8 cellular contexts compared by ENCODE assay signal in the genomic region with DNA sequence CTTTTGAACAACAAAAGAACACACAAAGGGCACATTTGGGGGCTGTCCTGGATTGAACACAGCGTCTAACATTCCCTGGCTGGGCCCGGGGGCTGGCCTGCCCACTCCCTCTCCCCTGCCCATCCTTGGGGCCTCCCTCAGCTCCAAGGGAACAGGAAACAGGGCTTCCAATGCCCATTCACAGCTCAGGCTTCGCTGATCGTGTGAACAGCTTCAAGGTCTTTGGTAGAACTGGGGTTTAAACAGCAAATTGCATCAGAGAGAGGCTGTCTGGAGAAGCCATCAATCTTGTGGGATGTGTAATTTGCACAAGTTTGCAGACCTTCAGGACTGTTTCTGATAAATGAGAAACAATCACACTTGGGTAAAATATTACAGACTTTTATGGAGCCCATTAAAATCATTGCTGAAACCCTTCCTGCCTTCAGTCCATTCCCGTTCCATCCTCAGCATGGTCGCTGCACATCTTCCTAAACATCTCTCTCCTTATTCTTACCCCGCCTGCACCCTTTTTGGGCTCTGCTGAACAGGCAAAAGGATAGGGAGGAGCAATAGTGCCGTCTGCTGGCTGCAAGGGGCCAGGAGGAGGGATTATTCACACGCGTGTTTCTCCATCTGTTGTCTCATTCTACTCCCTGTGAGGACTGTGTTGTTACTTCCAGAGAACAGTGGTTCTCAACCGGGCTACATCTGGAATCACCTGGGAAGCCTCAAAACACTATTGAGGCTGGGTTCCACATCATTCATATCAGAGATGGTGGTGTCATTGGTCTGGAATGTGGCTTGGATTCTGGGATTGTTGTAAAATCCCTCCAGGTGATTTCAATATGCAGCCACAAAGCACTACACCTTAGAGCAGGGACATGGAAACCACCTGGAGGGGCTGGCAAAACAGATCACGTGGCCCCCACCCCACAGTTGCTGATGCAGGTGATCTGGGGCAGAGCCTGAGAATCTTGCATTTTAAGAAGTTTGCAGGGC.
DNase-seq lines count a peak whose midpoint lies in the region; ATAC-seq and TF ChIP-seq lines count a peak whose summit lies in the region.

No MANE protein-coding gene starts in this region.

- intact Hi-C loops in A673 (cut with micrococcal nuclease; ENCODE audit: unreplicated experiment): loop anchor here (2.0 kb wide), 1 partner anchor 116 kb away; the partner anchor contains the start of gene CLSTN2
- intact Hi-C loops in Panc1 (cut with micrococcal nuclease; ENCODE audit: unreplicated experiment): no loop called here

- in situ Hi-C loops in Panc1 (cut with HindIII; ENCODE audit: low pct_unique_long_range_greater_than_20kb, low sequenced_read_pairs): no loop called here

- H3K9me3 ChIP-seq in A673 (ENCODE audit: low read depth, low read length, poor library complexity, severe bottlenecking): no peaks in the 10 kb centered on the region
- no peaks in the 10 kb centered on the region for H3K9me3 ChIP-seq in Panc1 (ENCODE audit: control insufficient read depth, insufficient read depth, low read depth, low read length)

- no peak overlapping the region for H3K27ac ChIP-seq in A673 (ENCODE audit: low read depth, low read length, poor library complexity, severe bottlenecking)
- no peak overlapping the region for H3K27ac ChIP-seq in Panc1 (ENCODE audit: low read length)

- ATAC-seq in Panc1 (no peak), GM18520 (IDR thresholded peaks at IDR 0.05; ENCODE audit: unreplicated experiment) (no peak), GM18873 (IDR thresholded peaks at IDR 0.05; ENCODE audit: low FRiP score, unreplicated experiment) (no peak), HG03095 (IDR thresholded peaks at IDR 0.05; ENCODE audit: unreplicated experiment) (no peak)

- POLR2A ChIA-PET in A673 (lab: Charles Lee; ENCODE audit: low non-redundant PET): no interaction called here
- POLR2A ChIA-PET in Panc1 (lab: Charles Lee): no interaction called here

- H3K36me3 ChIP-seq in A673 (ENCODE audit: insufficient read depth, low read length, poor library complexity, severe bottlenecking) (no peaks in the 10 kb centered on the region), Panc1 (ENCODE audit: control insufficient read depth, insufficient read depth, low read length) (no peaks in the 10 kb centered on the region)

- H3K4me3 ChIP-seq in A673 (ENCODE audit: low read depth, low read length, poor library complexity, severe bottlenecking) (no peak overlapping the region), Panc1 (ENCODE audit: low read depth in 2 of 2, low read length in 2 of 2) (no peak overlapping the region)

- no peaks in the 10 kb centered on the region for H3K27me3 ChIP-seq in A673 (replicated peaks; ENCODE audit: insufficient read depth, low read depth, low read length, poor library complexity)
- no peaks in the 10 kb centered on the region; the same call in 1 of the 2 replicates for H3K27me3 ChIP-seq in Panc1 (ENCODE audit: control insufficient read depth, insufficient read depth, low read length)

- DNase-seq in A673 (ENCODE audit: low spot score): peak; percentile 48
- DNase-seq in H4 (ENCODE audit: low spot score): peak; percentile 19
- no peak for DNase-seq in Panc1 (ENCODE audit: low read depth, low spot score)
- DNase-seq in hippocampal formation (lab: John Stamatoyannopoulos, UW): peak; percentile 29 to 46
- no peak for DNase-seq in T-helper 9 cell

- H3K4me1 ChIP-seq in A673 (ENCODE audit: insufficient read depth, low read length, poor library complexity, severe bottlenecking): no peaks in the 10 kb centered on the region
- no peaks in the 10 kb centered on the region for H3K4me1 ChIP-seq in Panc1 (ENCODE audit: control insufficient read depth, insufficient read depth, low read length)

- CTCF ChIA-PET in A673 (lab: Charles Lee) (interaction anchor here (0.9 kb wide), 1 partner anchor 114 kb away, joined by 3 read pairs; no protein-coding TSS in a partner anchor), Panc1 (lab: Charles Lee) (no interaction called here)

- TF ChIP-seq CTCF in A673 (conservative IDR thresholded peaks at IDR 0.05; ENCODE audit: low read depth, low read length) (peak; percentile 61), Panc1 (IDR thresholded peaks at IDR 0.05) (peak; percentile 65)

- BruUV-seq in A673 (replicated peaks; lab: Mats Ljungman, UMichigan) (no TSS peak), Panc1 (replicated peaks; lab: Mats Ljungman, UMichigan) (no TSS peak)

Comparison
In these comparisons a context has a peak if more than half of its experiments do, and no peak if none do; other contexts are left out.
1. DNase-seq: peak in A673 (single experiment), H4 (single experiment) and hippocampal formation (2 of 2); none in Panc1 (single experiment) and T-helper 9 cell (single experiment).